Comparison of ENCODE assay signal across 17 cellular contexts in the genomic region with DNA sequence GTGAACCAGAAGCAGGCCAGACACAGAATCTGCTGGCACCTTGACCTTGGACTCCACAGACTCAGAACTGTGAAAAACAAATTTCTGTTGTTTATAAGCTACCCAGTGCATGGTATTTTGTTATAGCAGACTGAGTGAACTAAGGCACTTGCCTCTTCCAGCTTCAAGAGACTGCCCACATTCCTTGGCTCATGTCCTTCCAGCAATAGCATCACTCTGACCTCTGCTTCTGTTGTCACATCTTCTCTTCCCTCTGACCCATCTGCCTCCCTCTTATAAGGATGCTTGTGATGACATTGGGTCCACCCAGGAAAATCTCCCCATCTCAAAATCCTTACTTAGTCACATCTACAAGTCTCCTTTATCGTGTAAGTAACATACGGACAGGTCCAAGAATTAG.
DNase-seq lines count a peak whose midpoint lies in the region; ATAC-seq and TF ChIP-seq lines count a peak whose summit lies in the region.
"Had no signal": no experiment of that assay in that cellular context is flagged by ENCODE, and none has a peak within 500 bp of the region (broad histone marks: within the 10 kb centered on the region; RNA-seq: fewer than 3 reads in every experiment).

No MANE protein-coding gene starts in this region.

- DNase-seq in left ventricle myocardium inferior, result no peak
- no peak for DNase-seq in Right ventricle myocardium inferior (ENCODE audit: missing footprints)
- DNase-seq in fibroblast of pulmonary artery (ENCODE audit: low read depth), result peak; percentile 35
- DNase-seq in esophagus muscularis mucosa (ENCODE audit: extremely low spot score), result no peak
- DNase-seq in medulla oblongata (ENCODE audit: extremely low spot score), result no peak
- DNase-seq in NCI-H1048 (lab: John Stamatoyannopoulos, UW), result no peak
- DNase-seq: 8988T, DMS53, GOT3, MM.1S, NCI-H1105 treated with DMSO at 0.1 percent for 48 hours, NCI-H1930, NCI-H2171, SW 1271 had no signal

- H3K27me3 Mint-ChIP-seq in brain, result peaks cover 22% of the 10 kb centered on the region

- peak overlapping the region; percentile 10 for H3K27ac ChIP-seq in left ventricle myocardium inferior (replicated peaks)
- H3K27ac ChIP-seq in esophagus muscularis mucosa (replicated peaks in 1 of 4), result peak overlapping the region in 1 of 4 donors; percentile 7
- H3K27ac ChIP-seq: KMS-11 had no signal

- 79% methylated on average over 2 of the region's 2 CpGs for WGBS in esophagus muscularis mucosa

- peak overlapping the region in 3 of 5 experiments; percentile 5 to 26 (median 12) for H3K27ac Mint-ChIP-seq in brain

- H3K27me3 ChIP-seq in left ventricle myocardium inferior (ENCODE audit: low read depth), result no peaks in the 10 kb centered on the region
- no peaks in the 10 kb centered on the region for H3K27me3 ChIP-seq in esophagus muscularis mucosa

- no peak for TF ChIP-seq EP300 in esophagus muscularis mucosa (IDR thresholded peaks at IDR 0.05)

- H3K9me3 Mint-ChIP-seq in brain, result peaks cover 0 to 8% (median 0%) of the 10 kb centered on the region in 5 experiments

- H3K4me3 ChIP-seq in left ventricle myocardium inferior, result no peak overlapping the region
- no peak overlapping the region for H3K4me3 ChIP-seq in fibroblast of pulmonary artery (replicated peaks; ENCODE audit: low read depth, low read length)
- no peak overlapping the region for H3K4me3 ChIP-seq in esophagus muscularis mucosa

- peak overlapping the region in 1 of 5 experiments; percentile 0 for H3K4me3 Mint-ChIP-seq in brain

- H3K9me3 ChIP-seq in left ventricle myocardium inferior (replicated peaks) (no peaks in the 10 kb centered on the region), esophagus muscularis mucosa (no peaks in the 10 kb centered on the region)

- H3K4me1 ChIP-seq in left ventricle myocardium inferior (peaks cover 9% of the 10 kb centered on the region), esophagus muscularis mucosa (peaks cover 0 to 18% (median 14%) of the 10 kb centered on the region in 4 donors)

- intact Hi-C loops in left ventricle myocardium inferior (cut with micrococcal nuclease), result no loop called here
- intact Hi-C loops in Right ventricle myocardium inferior (cut with DNase I), result no loop called here
- intact Hi-C loops in esophagus muscularis mucosa (cut with DNase I), result no loop called here

- ATAC-seq in Right ventricle myocardium inferior (no peak), GM18498 (IDR thresholded peaks at IDR 0.05; ENCODE audit: unreplicated experiment) (no peak)

- no peak for TF ChIP-seq POLR2A in esophagus muscularis mucosa (IDR thresholded peaks at IDR 0.05; ENCODE audit: low read depth)

- TF ChIP-seq CTCF in left ventricle myocardium inferior (IDR thresholded peaks at IDR 0.05; ENCODE audit: borderline replicate concordance) (no peak), brain (conservative IDR thresholded peaks at IDR 0.05) (no peak), fibroblast of pulmonary artery (IDR thresholded peaks at IDR 0.05; ENCODE audit: low read length, missing control alignments) (no peak), esophagus muscularis mucosa (IDR thresholded peaks at IDR 0.05) (no peak)

- no peaks in the 10 kb centered on the region for H3K36me3 ChIP-seq in left ventricle myocardium inferior
- no peaks in the 10 kb centered on the region for H3K36me3 ChIP-seq in esophagus muscularis mucosa

- no peaks in the 10 kb centered on the region for H3K36me3 Mint-ChIP-seq in brain

- H3K4me1 Mint-ChIP-seq in brain, result peaks cover 10% of the 10 kb centered on the region
